In genomic region chr11:5171856-5172255, GRCh38 we compare ENCODE assay signal across 39 cellular contexts. TPM values are rescaled to one million over a fixed set of nuclear protein-coding genes. Genes with fewer than 3 reads are reported as not detected.
"Had no signal": no experiment of that assay in that cellular context is flagged by ENCODE, and none has a peak within 500 bp of the region (broad histone marks: within the 10 kb centered on the region; RNA-seq: fewer than 3 reads in every experiment).

No MANE protein-coding gene starts in this region.

- H3K9ac ChIP-seq: KMS-11 had no signal

- H3K9me3 ChIP-seq: MG63 had no signal

- H3K36me3 ChIP-seq: MG63 had no signal

- H3K4me2 ChIP-seq: KMS-11 had no signal

- H3K27me3 ChIP-seq: MG63 had no signal

- H3K27ac ChIP-seq: KMS-11 had no signal

- H3K4me3 ChIP-seq: MG63 had no signal

- DNase-seq: Karpas-422, Kasumi-1, MG63, MM.1S, MV-4-11, NCI-H1048, NCI-H1092, NCI-H1092 treated with DMSO at 0.1 percent for 48 hours, NCI-H1105, NCI-H1105 treated with DMSO at 0.1 percent for 48 hours, NCI-H1417, NCI-H1417 treated with DMSO at 0.1 percent for 48 hours, NCI-H1436, NCI-H1436 treated with DMSO at 0.1 percent for 48 hours, NCI-H146, NCI-H1694, NCI-H1694 treated with DMSO at 0.1 percent for 48 hours, NCI-H187, NCI-H187 treated with DMSO at 0.1 percent for 48 hours, NCI-H1930, NCI-H2029, NCI-H2029 treated with DMSO at 0.1 percent for 48 hours, NCI-H2081, NCI-H2081 treated with DMSO at 0.1 percent for 48 hours, NCI-H2107, NCI-H2171, NCI-H2171 treated with DMSO at 0.1 percent for 48 hours, NCI-H2227 treated with DMSO at 0.1 percent for 48 hours, NCI-H226, NCI-H345, NCI-H446, NCI-H446 treated with DMSO at 0.1 percent for 48 hours, NCI-H510A, NCI-H510A treated with DMSO at 0.1 percent for 48 hours had no signal

RNA-seq across cellular contexts. Expression of gene OR52A1, which starts 17.3 kb away (rescaled TPM):
- total RNA-seq: LHCN-M2, M059J, MCF 10A, NCI-H460 had no signal

RNA-seq across cellular contexts. Expression of gene OR51V1, which starts 28.6 kb away (rescaled TPM):
- total RNA-seq: LHCN-M2, M059J, MCF 10A, NCI-H460 had no signal

RNA-seq across cellular contexts. Expression of gene OR52A5, which starts 33.7 kb away (rescaled TPM):
- total RNA-seq: LHCN-M2, M059J, MCF 10A, NCI-H460 had no signal

RNA-seq across cellular contexts. Expression of gene HBB, which starts 55.0 kb away (rescaled TPM):
- total RNA-seq: LHCN-M2, M059J, MCF 10A, NCI-H460 had no signal
